In genomic region chr2:109454304-109454703, GRCh38 we compare ENCODE assay signal across 17 cellular contexts.
"Had no signal": no experiment of that assay in that cellular context is flagged by ENCODE, and none has a peak within 500 bp of the region (broad histone marks: within the 10 kb centered on the region; RNA-seq: fewer than 3 reads in every experiment).

No MANE protein-coding gene starts in this region.

- DNase-seq: activated CD4-positive, alpha-beta memory T cell treated with anti-CD3 and anti-CD28 coated beads for 36 hours; activated CD8-positive, alpha-beta memory T cell treated with anti-CD3 and anti-CD28 coated beads, Interleukin-2, amount 10 ng/mL, durations not matched to agents 7 days and 5 days; activated gamma-delta T cell; effector CD4-positive, alpha-beta T cell; gastrocnemius medialis; kidney; occipital lobe; stimulated activated CD4-positive, alpha-beta T cell treated with anti-CD3 and anti-CD28 coated beads, Interleukin-15, amount 100 ng/mL, for 24 hours; stimulated activated CD4-positive, alpha-beta T cell treated with anti-CD3 and anti-CD28 coated beads, Interleukin-4, amount 100 ng/mL, for 1 hour; thyroid gland had no signal

- H3K9me3 ChIP-seq: ascending aorta, gastrocnemius medialis, prostate gland, right atrium auricular region, thyroid gland had no signal

- H3K36me3 Mint-ChIP-seq: activated CD4-positive, alpha-beta memory T cell treated with anti-CD3 and anti-CD28 coated beads for 36 hours; activated CD8-positive, alpha-beta memory T cell treated with anti-CD3 and anti-CD28 coated beads, Interleukin-2, amount 10 ng/mL, durations not matched to agents 7 days and 5 days; stimulated activated effector memory CD8-positive, alpha-beta T cell treated with anti-CD3 and anti-CD28 coated beads, Interleukin-12 subunit alpha, Interleukin-12 subunit beta, amount 100 ng/mL, for 72 hours had no signal

- H3K36me3 ChIP-seq: gastrocnemius medialis, prostate gland, right atrium auricular region, thyroid gland had no signal

- H3K27me3 Mint-ChIP-seq: activated CD4-positive, alpha-beta memory T cell treated with anti-CD3 and anti-CD28 coated beads for 36 hours had no signal

- H3K4me1 ChIP-seq: prostate gland had no signal

- H3K4me3 Mint-ChIP-seq: activated CD4-positive, alpha-beta memory T cell treated with anti-CD3 and anti-CD28 coated beads for 36 hours; activated CD8-positive, alpha-beta memory T cell treated with anti-CD3 and anti-CD28 coated beads, Interleukin-2, amount 10 ng/mL, durations not matched to agents 7 days and 5 days; stimulated activated effector memory CD8-positive, alpha-beta T cell treated with anti-CD3 and anti-CD28 coated beads, Interleukin-12 subunit alpha, Interleukin-12 subunit beta, amount 100 ng/mL, for 72 hours; T-helper 2 cell treated with Interferon-gamma antibody and Interleukin-4, amounts not matched to agents 5 μg/mL and 100 μg/mL, for 36 hours had no signal

- H3K4me3 ChIP-seq: ascending aorta, gastrocnemius medialis, prostate gland, right atrium auricular region, skin epidermis, thyroid gland had no signal

- H3K27ac ChIP-seq: ascending aorta, gastrocnemius medialis, prostate gland, right atrium auricular region, skin epidermis had no signal

- H3K27me3 ChIP-seq: ascending aorta, gastrocnemius medialis, right atrium auricular region, thyroid gland had no signal

- H3K4me1 Mint-ChIP-seq: activated CD8-positive, alpha-beta memory T cell treated with anti-CD3 and anti-CD28 coated beads, Interleukin-2, amount 10 ng/mL, durations not matched to agents 7 days and 5 days had no signal

- ATAC-seq: activated CD8-positive, alpha-beta memory T cell treated with anti-CD3 and anti-CD28 coated beads, Interleukin-2, amount 10 ng/mL, durations not matched to agents 7 days and 5 days; esophagus mucosa; gastrocnemius medialis; stimulated activated effector memory CD8-positive, alpha-beta T cell treated with anti-CD3 and anti-CD28 coated beads, Interleukin-12 subunit alpha, Interleukin-12 subunit beta, amount 100 ng/mL, for 72 hours had no signal

- H3K27ac Mint-ChIP-seq: activated CD4-positive, alpha-beta memory T cell treated with anti-CD3 and anti-CD28 coated beads for 36 hours; activated CD8-positive, alpha-beta memory T cell treated with anti-CD3 and anti-CD28 coated beads, Interleukin-2, amount 10 ng/mL, durations not matched to agents 7 days and 5 days; stimulated activated effector memory CD8-positive, alpha-beta T cell treated with anti-CD3 and anti-CD28 coated beads, Interleukin-12 subunit alpha, Interleukin-12 subunit beta, amount 100 ng/mL, for 72 hours; T-helper 2 cell treated with Interferon-gamma antibody and Interleukin-4, amounts not matched to agents 5 μg/mL and 100 μg/mL, for 36 hours had no signal

- H3K9me3 Mint-ChIP-seq: activated CD4-positive, alpha-beta memory T cell treated with anti-CD3 and anti-CD28 coated beads for 36 hours; stimulated activated effector memory CD8-positive, alpha-beta T cell treated with anti-CD3 and anti-CD28 coated beads, Interleukin-12 subunit alpha, Interleukin-12 subunit beta, amount 100 ng/mL, for 72 hours; T-helper 2 cell treated with Interferon-gamma antibody and Interleukin-4, amounts not matched to agents 5 μg/mL and 100 μg/mL, for 36 hours had no signal
